Comparison of ENCODE assay signal across 8 cellular contexts in genomic region chr1:226064168-226064815, GRCh38. TPM values are rescaled to one million over a fixed set of nuclear protein-coding genes. Genes with fewer than 3 reads are reported as not detected.
A peak's percentile ranks its signal among the peaks of the same experiment; 100 is the strongest.
DNase-seq lines count a peak whose midpoint lies in the region; ATAC-seq and FAIRE-seq lines count a peak whose summit lies in the region.

No MANE protein-coding gene starts in this region.

- intact Hi-C loops in activated CD4-positive, alpha-beta T cell treated with anti-CD3 and anti-CD28 coated beads for 36 hours (cut with DNase I, micrococcal nuclease): loop anchor here (1.0 to 10.0 kb wide), 8 partner anchors 19 to 671 kb away; partner anchors contain the start of genes ACBD3 (in 1 of the 2), ITPKB (in 1 of the 2), PARP1 (in 1 of the 2) and SRP9 (in 1 of the 2)

- no peaks in the 10 kb centered on the region for H3K27me3 ChIP-seq in small intestine (ENCODE audit: control insufficient read depth in 2 of 2, insufficient read depth in 2 of 2, low read length in 2 of 2)

- H3K27ac Mint-ChIP-seq in activated CD4-positive, alpha-beta T cell treated with anti-CD3 and anti-CD28 coated beads for 36 hours: peak overlapping the region; percentile 100
- H3K27ac Mint-ChIP-seq in activated naive CD4-positive, alpha-beta T cell treated with anti-CD3 and anti-CD28 coated beads, Interleukin-2, amount 50 U/mL, for 72 hours: peak overlapping the region; percentile 96 to 99

- peaks cover 47% of the 10 kb centered on the region for H3K36me3 Mint-ChIP-seq in activated CD4-positive, alpha-beta T cell treated with anti-CD3 and anti-CD28 coated beads for 36 hours (ENCODE audit: low read depth)
- peaks cover 36 to 64% of the 10 kb centered on the region in 2 donors for H3K36me3 Mint-ChIP-seq in activated naive CD4-positive, alpha-beta T cell treated with anti-CD3 and anti-CD28 coated beads, Interleukin-2, amount 50 U/mL, for 72 hours

- FAIRE-seq in small intestine (lab: Jason Lieb, UNC): no peak

- H3K4me1 ChIP-seq in small intestine (ENCODE audit: control insufficient read depth in 2 of 2, insufficient read depth in 1 of 2, low read depth in 1 of 2, low read length in 1 of 2): peaks cover 0 to 7% of the 10 kb centered on the region in 2 donors

- H3K9me3 Mint-ChIP-seq in activated CD4-positive, alpha-beta T cell treated with anti-CD3 and anti-CD28 coated beads for 36 hours (ENCODE audit: low read depth): no peaks in the 10 kb centered on the region
- H3K9me3 Mint-ChIP-seq in activated naive CD4-positive, alpha-beta T cell treated with anti-CD3 and anti-CD28 coated beads, Interleukin-2, amount 50 U/mL, for 72 hours: no peaks in the 10 kb centered on the region

- POLR2A ChIA-PET in activated CD4-positive, alpha-beta T cell treated with anti-CD3 and anti-CD28 coated beads for 36 hours (lab: Charles Lee): interaction anchor here (0.6 to 1.4 kb wide), 12 partner anchors 8 to 344 kb away, joined by 3 to 12 read pairs (median 3); partner anchors contain the start of genes PARP1 and SDE2

- CTCF ChIA-PET in activated CD4-positive, alpha-beta T cell treated with anti-CD3 and anti-CD28 coated beads for 36 hours (lab: Charles Lee): interaction anchor here (0.5 to 1.7 kb wide), 37 partner anchors 10 to 619 kb away, joined by 3 to 29 read pairs (median 4); partner anchors contain the start of genes LIN9, PARP1, SDE2 and SRP9

- H3K36me3 ChIP-seq in small intestine (ENCODE audit: control insufficient read depth in 2 of 2, insufficient read depth in 2 of 2, low read length in 2 of 2): peaks cover 6 to 10% of the 10 kb centered on the region in 2 donors

- H3K27me3 Mint-ChIP-seq in activated CD4-positive, alpha-beta T cell treated with anti-CD3 and anti-CD28 coated beads for 36 hours: no peaks in the 10 kb centered on the region

- H3K27ac ChIP-seq in small intestine (ENCODE audit: low read depth in 1 of 2, low read length in 1 of 2): peak overlapping the region; percentile 97 to 98

- H3K4me1 Mint-ChIP-seq in activated CD4-positive, alpha-beta T cell treated with anti-CD3 and anti-CD28 coated beads for 36 hours: peaks cover 50% of the 10 kb centered on the region

- peak; percentile 30 for DNase-seq in activated CD4-positive, alpha-beta T cell treated with anti-CD3 and anti-CD28 coated beads for 36 hours
- DNase-seq in activated CD4-positive, alpha-beta T cell treated with anti-CD3 and anti-CD28 coated beads for 1 hour: no peak
- peak; percentile 17 for DNase-seq in NCI-H146 (lab: John Stamatoyannopoulos, UW)
- no peak for DNase-seq in activated naive CD4-positive, alpha-beta T cell treated with anti-CD3 and anti-CD28 coated beads, Interleukin-2, amount 50 U/mL, for 72 hours (ENCODE audit: low spot score in 2 of 2)
- peak; percentile 51 for DNase-seq in small intestine
- DNase-seq in NCI-H345 (lab: John Stamatoyannopoulos, UW): no peak

- H3K4me3 ChIP-seq in iPS-11a (ENCODE audit: low read depth, low read length): peak overlapping the region; percentile 74
- peak overlapping the region; percentile 87 to 100 for H3K4me3 ChIP-seq in small intestine (ENCODE audit: low read depth in 1 of 2, low read length in 2 of 2)

- 0 to 1% (median 0%) methylated on average over 13 of the region's 13 CpGs for WGBS in small intestine, 3 donors

- peak overlapping the region; percentile 97 for H3K4me3 Mint-ChIP-seq in activated CD4-positive, alpha-beta T cell treated with anti-CD3 and anti-CD28 coated beads for 36 hours

- no peak for ATAC-seq in activated CD4-positive, alpha-beta T cell treated with anti-CD3 and anti-CD28 coated beads for 36 hours
- ATAC-seq in activated naive CD4-positive, alpha-beta T cell treated with anti-CD3 and anti-CD28 coated beads, Interleukin-2, amount 50 U/mL, for 72 hours: no peak
- ATAC-seq in HG03460 (IDR thresholded peaks at IDR 0.05; ENCODE audit: unreplicated experiment): no peak

- H3K9me3 ChIP-seq in small intestine (ENCODE audit: control insufficient read depth, low read depth): no peaks in the 10 kb centered on the region

RNA-seq across cellular contexts. Expression of gene H3-3A, which starts 1.8 kb away (rescaled TPM):
- 100 to 1,000 TPM; 176 to 275 TPM for total RNA-seq in activated CD4-positive, alpha-beta T cell treated with anti-CD3 and anti-CD28 coated beads for 36 hours
- 100 to 1,000 TPM; 292 to 444 TPM for total RNA-seq in activated naive CD4-positive, alpha-beta T cell treated with anti-CD3 and anti-CD28 coated beads, Interleukin-2, amount 50 U/mL, for 72 hours
- 1,000 to 10,000 TPM in 2 of 3 donors, 100 to 1,000 TPM in 1; 851 to 1,257 (median 1,018) TPM for polyA plus RNA-seq in small intestine

Comparison
In these comparisons a context has a peak if more than half of its experiments do, and no peak if none do; other contexts are left out.
1. DNase-seq: peak in activated CD4-positive, alpha-beta T cell treated with anti-CD3 and anti-CD28 coated beads for 36 hours (single experiment), NCI-H146 (single experiment) and small intestine (single experiment); none in activated CD4-positive, alpha-beta T cell treated with anti-CD3 and anti-CD28 coated beads for 1 hour (single experiment), activated naive CD4-positive, alpha-beta T cell treated with anti-CD3 and anti-CD28 coated beads, Interleukin-2, amount 50 U/mL, for 72 hours (0 of 2) and NCI-H345 (single experiment).